ENCODE assay signal across 5 cellular contexts in the genomic region with DNA sequence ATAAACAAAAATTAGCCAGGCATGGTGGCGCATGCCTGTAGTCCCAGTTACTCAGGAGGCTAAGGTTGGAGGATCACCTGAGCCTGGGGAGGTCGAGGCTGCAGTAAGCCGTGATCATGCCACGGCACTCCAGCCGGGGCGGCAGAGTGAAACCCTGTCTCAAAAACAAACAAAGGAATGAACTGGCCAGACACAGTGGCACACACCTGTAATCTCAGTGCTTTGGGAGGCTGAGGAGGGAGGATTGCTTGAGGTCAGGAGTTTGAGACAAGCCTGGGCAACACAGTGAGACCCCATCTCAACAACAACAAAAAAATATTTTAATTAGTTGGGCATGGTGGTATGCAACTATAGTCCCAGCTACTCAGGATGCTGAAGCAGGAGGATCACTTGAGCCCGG. TPM values are rescaled to one million over a fixed set of nuclear protein-coding genes. Genes with fewer than 3 reads are reported as not detected.
DNase-seq lines count a peak whose midpoint lies in the region; ATAC-seq, FAIRE-seq and TF ChIP-seq lines count a peak whose summit lies in the region.
"Not testable (repeated sequence)": the region's sequence is repeated elsewhere in the genome, so short reads cannot be mapped to it uniquely, and the experiment has no call there.

No MANE protein-coding gene starts in this region.

- peak overlapping the region; percentile 48 for H3K14ac ChIP-seq in neuronal stem cell (ENCODE audit: low read length)

- not testable (repeated sequence) for H3K79me1 ChIP-seq in neuronal stem cell (ENCODE audit: low read depth, low read length)

- H3K9ac ChIP-seq in K562 (ENCODE audit: insufficient read depth in 1 of 2, low read depth in 2 of 2, low read length in 2 of 2); HepG2 (ENCODE audit: insufficient read depth, low read depth, low read length); neuronal stem cell (ENCODE audit: low read depth, low read length, poor library complexity): not testable (repeated sequence)

- POLR2A ChIA-PET in K562 (lab: Yijun Ruan, JAX) = interaction anchor here (0.6 kb wide), 2 partner anchors 12 to 14 kb away, joined by 3 read pairs; no protein-coding TSS in a partner anchor
- POLR2A ChIA-PET in HepG2 (lab: Yijun Ruan, JAX) = not testable (repeated sequence)

- not testable (repeated sequence) for H3K9me3 ChIP-seq in K562 (replicated peaks; ENCODE audit: control insufficient read depth, insufficient read depth, low read depth, low read length)
- H3K9me3 ChIP-seq in HepG2 (ENCODE audit: low read length) (peaks cover 17% of the 10 kb centered on the region), neuronal stem cell (replicated peaks in 1 of 2; ENCODE audit: control insufficient read depth in 2 of 2, insufficient read depth in 1 of 2, low read depth in 1 of 2, low read length in 2 of 2) (peaks cover 9 to 16% of the 10 kb centered on the region in 2 donors)

- H3K4me1 ChIP-seq in K562 (replicated peaks in 1 of 2; ENCODE audit: control insufficient read depth in 2 of 2, insufficient read depth in 2 of 2, low read length in 2 of 2) = peaks cover 0 to 10% of the 10 kb centered on the region in 2 experiments; a peak in 1 of 5 replicates
- H3K4me1 ChIP-seq in HepG2 (ENCODE audit: insufficient read depth, low read length) = peaks cover 11% of the 10 kb centered on the region
- not testable (repeated sequence) for H3K4me1 ChIP-seq in neuronal stem cell (ENCODE audit: control insufficient read depth in 2 of 2, insufficient read depth in 1 of 2, low read depth in 1 of 2, low read length in 2 of 2)

- H2BK5ac ChIP-seq in neuronal stem cell (ENCODE audit: low read length) = not testable (repeated sequence)

- peak overlapping the region; percentile 41 for H3K18ac ChIP-seq in neuronal stem cell (ENCODE audit: low read length)

- FAIRE-seq in GM12891 (lab: Jason Lieb, UNC) = peak; percentile 20
- not testable (repeated sequence) for FAIRE-seq in K562 (lab: Jason Lieb, UNC); HepG2 (lab: Jason Lieb, UNC)

- H3K79me2 ChIP-seq in K562 (ENCODE audit: control insufficient read depth, insufficient read depth, low read length); HepG2 (ENCODE audit: insufficient read depth, low read length): not testable (repeated sequence)

- not testable (repeated sequence) for H3K4me3 ChIP-seq in K562; HepG2 (replicated peaks in 1 of 3; ENCODE audit: insufficient read depth in 1 of 3, low read depth in 2 of 3, low read length in 3 of 3); neuronal stem cell (ENCODE audit: low read length in 2 of 2)

- not testable (repeated sequence) for H2BK15ac ChIP-seq in neuronal stem cell (ENCODE audit: low read length)

- not testable (repeated sequence) for H3K23ac ChIP-seq in neuronal stem cell (ENCODE audit: low read depth, low read length, poor library complexity)

- H3K27me3 ChIP-seq in K562 (ENCODE audit: control insufficient read depth in 2 of 2, insufficient read depth in 2 of 2, low read length in 2 of 2); HepG2 (ENCODE audit: control insufficient read depth in 1 of 2, insufficient read depth in 2 of 2, low read length in 2 of 2); neuronal stem cell (ENCODE audit: control insufficient read depth in 3 of 3, insufficient read depth in 3 of 3, low read depth in 1 of 3, low read length in 3 of 3): not testable (repeated sequence)

- BruUV-seq in K562 (replicated peaks; lab: Mats Ljungman, UMichigan); HepG2 (replicated peaks; lab: Mats Ljungman, UMichigan): not testable (repeated sequence)

- WGBS in K562 (ENCODE audit: insufficient coverage, low coverage, missing lambda C conversion rate) = 69% methylated on average over 7 of the region's 7 CpGs
- WGBS in HepG2 (ENCODE audit: low lambda C conversion rate) = 20% methylated on average over 6 of the region's 7 CpGs
- no CpG with 5 or more reads among the region's 7 CpGs for WGBS in neuronal stem cell (ENCODE audit: extremely low coverage in 2 of 2, insufficient read length in 2 of 2, insufficient replicate concordance in 1 of 2), 2 donors

- not testable (repeated sequence) for TF ChIP-seq RAD21 in K562 (CRISPR knock-in tag; conservative IDR thresholded peaks at IDR 0.05 in 1 of 2, IDR thresholded peaks at IDR 0.05 in 1 of 2); HepG2 (CRISPR knock-in tag; IDR thresholded peaks at IDR 0.05)

- not testable (repeated sequence) for TF ChIP-seq EP300 in K562 (IDR thresholded peaks at IDR 0.05; ENCODE audit: low read length); HepG2 (IDR thresholded peaks at IDR 0.05; ENCODE audit: low read depth in 2 of 2, low read length in 2 of 2); HepG2 (CRISPR knock-in tag; IDR thresholded peaks at IDR 0.05; ENCODE audit: borderline replicate concordance)

- H3K27ac ChIP-seq in VCaP = peak overlapping the region; percentile 51
- H3K27ac ChIP-seq in K562 (ENCODE audit: extremely low read depth, low read depth, low read length); HepG2 (ENCODE audit: extremely low read length, insufficient read depth, low read length); neuronal stem cell (replicated peaks; ENCODE audit: low read length): not testable (repeated sequence)

- CTCF ChIA-PET in K562 (lab: Yijun Ruan, JAX; ENCODE audit: low intra/inter-chr PET ratio); HepG2 (lab: Yijun Ruan, JAX; ENCODE audit: low intra/inter-chr PET ratio, low total read pairs): not testable (repeated sequence)

- not testable (repeated sequence) for H2AFZ ChIP-seq in K562 (ENCODE audit: low read depth, low read length); HepG2 (ENCODE audit: low read length)
- peak overlapping the region; percentile 78 for H2AFZ ChIP-seq in neuronal stem cell (ENCODE audit: low read length)

- not testable (repeated sequence) for H4K8ac ChIP-seq in neuronal stem cell (ENCODE audit: low read depth, low read length)

- not testable (repeated sequence) for H3K36me3 ChIP-seq in K562 (ENCODE audit: control insufficient read depth, insufficient read depth, low read length); HepG2 (replicated peaks in 1 of 2; ENCODE audit: control insufficient read depth in 1 of 2, insufficient read depth in 2 of 2, low read length in 2 of 2); neuronal stem cell (replicated peaks in 1 of 2; ENCODE audit: control insufficient read depth in 2 of 2, insufficient read depth in 2 of 2, low read length in 2 of 2)

- TF ChIP-seq CTCF in VCaP (conservative IDR thresholded peaks at IDR 0.05); K562 (IDR thresholded peaks at IDR 0.05 in 2 of 3, conservative IDR thresholded peaks at IDR 0.05 in 1 of 3; ENCODE audit: insufficient read depth in 2 of 3, low read depth in 1 of 3, low read length in 3 of 3); HepG2 (CRISPR knock-in tag; IDR thresholded peaks at IDR 0.05): not testable (repeated sequence)

- TF ChIP-seq POLR2A in GM12891 (IDR thresholded peaks at IDR 0.05; ENCODE audit: low read depth, low read length); K562 (conservative IDR thresholded peaks at IDR 0.05); HepG2 (IDR thresholded peaks at IDR 0.05; ENCODE audit: insufficient read depth in 1 of 2, low read depth in 2 of 2, low read length in 2 of 2): not testable (repeated sequence)

- H4K20me1 ChIP-seq in K562 (replicated peaks; ENCODE audit: control insufficient read depth, insufficient read depth, low read length); HepG2 (ENCODE audit: insufficient read depth, low read length): not testable (repeated sequence)

- intact Hi-C loops in K562 (cut with micrococcal nuclease); HepG2 (cut with micrococcal nuclease; ENCODE audit: unreplicated experiment): not testable (repeated sequence)

- DNase-seq in GM12891 (ENCODE audit: insufficient read length, low spot score); K562 (ENCODE audit: extremely low read depth in 1 of 4, low spot score in 3 of 4); HepG2 (ENCODE audit: low spot score); neuronal stem cell (ENCODE audit: low spot score): not testable (repeated sequence)

- not testable (repeated sequence) for H3K4ac ChIP-seq in neuronal stem cell (ENCODE audit: low read length)

- H2BK120ac ChIP-seq in neuronal stem cell (ENCODE audit: low read depth, low read length) = not testable (repeated sequence)

- H3K4me2 ChIP-seq in K562 (ENCODE audit: insufficient read depth, low read length); HepG2 (ENCODE audit: low read depth, low read length); neuronal stem cell (ENCODE audit: insufficient read depth, low read length, poor library complexity, severe bottlenecking): not testable (repeated sequence)

- not testable (repeated sequence) for H3K9me1 ChIP-seq in K562 (ENCODE audit: control insufficient read depth, insufficient read depth, low read length)

- H4K91ac ChIP-seq in neuronal stem cell (ENCODE audit: low read depth, low read length, poor library complexity) = not testable (repeated sequence)

- H2BK12ac ChIP-seq in neuronal stem cell (ENCODE audit: low read length) = not testable (repeated sequence)

- in situ Hi-C loops in K562 (cut with MboI); HepG2 (cut with HindIII; ENCODE audit: extremely low pct_ligation_motif_present, low pct_unique_long_range_greater_than_20kb): not testable (repeated sequence)

- not testable (repeated sequence) for H2AK5ac ChIP-seq in neuronal stem cell (ENCODE audit: low read depth, low read length)

- not testable (repeated sequence) for ATAC-seq in K562, HepG2

RNA-seq across cellular contexts. Expression of a gene that starts 24.4 kb away (rescaled TPM):
- 32.9 TPM for polyA plus RNA-seq in GM12891 (2012; ENCODE audit: low read depth, missing spikeins)
- total RNA-seq in K562 (2011; cell fraction: chromatin; rRNA removed; ENCODE audit: low replicate concordance) = 20.8 and 41.1 TPM in 2 replicates
- 20.5 and 24.7 TPM in 2 replicates for total RNA-seq in K562 (2011; cell fraction: nucleolus; rRNA removed)
- 29.5 and 36.5 TPM in 2 replicates for total RNA-seq in K562 (2011; cell fraction: nucleoplasm; rRNA removed)
- total RNA-seq in K562 (2014; rRNA removed) (64.5 and 68.0 TPM in 2 replicates), K562 (2014; rRNA removed; fragmentation: Illumina TruSeq; extraction: Trizol) (60.2 and 67.7 TPM in 2 replicates), K562 (2015; rRNA removed; fragmentation: Illumina TruSeq; extraction: Trizol) (62.5 and 65.9 TPM in 2 replicates), K562 (2021) (65.3 and 70.0 TPM in 2 replicates), HepG2 (2016; rRNA removed; fragmentation: Illumina TruSeq; extraction: Trizol) (33.1 and 39.9 TPM in 2 replicates)
- polyA plus RNA-seq in K562 (2011; rRNA removed) (58.3 and 58.4 TPM in 2 replicates), K562 (2014; fragmentation: Illumina TruSeq; extraction: Trizol) (56.1 and 61.3 TPM in 2 replicates), K562 (2014; fragmentation: Nextera tagmentation; extraction: Ambion mirVana) (10 to 100 TPM; 10.9 to 13.1 TPM), K562 (2014; rRNA removed) (60.4 and 69.6 TPM in 2 replicates), HepG2 (2011; rRNA removed) (23.6 and 24.5 TPM in 2 replicates)
- polyA plus RNA-seq in K562 (2011; cell fraction: cytosol; rRNA removed) = 62.4 and 72.6 TPM in 2 replicates
- polyA plus RNA-seq in K562 (2011; cell fraction: nucleus; rRNA removed) = 30.6 and 32.7 TPM in 2 replicates
- polyA plus RNA-seq in K562 (2012) = 46.1 and 50.9 TPM in 2 replicates
- 74.0 and 77.6 TPM in 2 replicates for polyA minus RNA-seq in K562 (2011; rRNA and poly(A)+ RNA removed)
- polyA minus RNA-seq in K562 (2011; cell fraction: cytosol; rRNA and poly(A)+ RNA removed) = 44.2 and 45.3 TPM in 2 replicates
- polyA minus RNA-seq in K562 (2011; cell fraction: nucleus; rRNA and poly(A)+ RNA removed) = 20.2 and 27.3 TPM in 2 replicates
- total RNA-seq in HepG2 (2016; cell fraction: cytosol; rRNA removed; fragmentation: Illumina TruSeq; extraction: Trizol; ENCODE audit: low read depth) = 9.4 and 10.0 TPM in 2 replicates
- total RNA-seq in HepG2 (2016; cell fraction: insoluble cytoplasmic fraction; rRNA removed; fragmentation: Illumina TruSeq; extraction: Trizol) = 30.2 and 34.3 TPM in 2 replicates
- total RNA-seq in HepG2 (2016; cell fraction: membrane; rRNA removed; fragmentation: Illumina TruSeq; extraction: Trizol) = 30.2 and 31.0 TPM in 2 replicates
- 13.8 and 14.2 TPM in 2 replicates for total RNA-seq in HepG2 (2016; cell fraction: nucleus; rRNA removed; fragmentation: Illumina TruSeq; extraction: Trizol)
- polyA plus RNA-seq in HepG2 (2011; cell fraction: cytosol; rRNA removed) = 29.3 and 33.5 TPM in 2 replicates
- 13.3 and 15.1 TPM in 2 replicates for polyA plus RNA-seq in HepG2 (2011; cell fraction: nucleus; rRNA removed)
- 26.8 and 27.1 TPM in 2 replicates for polyA plus RNA-seq in HepG2 (2012)
- polyA plus RNA-seq in HepG2 (2016; cell fraction: cytosol; fragmentation: Illumina TruSeq; extraction: Trizol; ENCODE audit: low read depth) = 7.0 and 8.2 TPM in 2 replicates
- 32.1 and 36.3 TPM in 2 replicates for polyA plus RNA-seq in HepG2 (2016; cell fraction: insoluble cytoplasmic fraction; fragmentation: Illumina TruSeq; extraction: Trizol; ENCODE audit: low read depth)
- polyA plus RNA-seq in HepG2 (2016; cell fraction: membrane; fragmentation: Illumina TruSeq; extraction: Trizol; ENCODE audit: low read depth) = 22.0 and 22.5 TPM in 2 replicates
- 18.9 and 19.8 TPM in 2 replicates for polyA plus RNA-seq in HepG2 (2016; cell fraction: nucleus; fragmentation: Illumina TruSeq; extraction: Trizol; ENCODE audit: insufficient read depth, low read depth)
- polyA minus RNA-seq in HepG2 (2011; rRNA and poly(A)+ RNA removed; ENCODE audit: low replicate concordance) = 27.4 and 36.7 TPM in 2 replicates
- 18.6 and 19.0 TPM in 2 replicates for polyA minus RNA-seq in HepG2 (2011; cell fraction: cytosol; rRNA and poly(A)+ RNA removed)
- polyA minus RNA-seq in HepG2 (2011; cell fraction: nucleus; rRNA and poly(A)+ RNA removed) = 17.0 and 17.4 TPM in 2 replicates
- 97.0 TPM for polyA plus RNA-seq in neuronal stem cell (2013, experiment 1 of 2)
- 108 TPM for polyA plus RNA-seq in neuronal stem cell (2013, experiment 2 of 2)
